17 cellular contexts compared by ENCODE assay signal in the genomic region with DNA sequence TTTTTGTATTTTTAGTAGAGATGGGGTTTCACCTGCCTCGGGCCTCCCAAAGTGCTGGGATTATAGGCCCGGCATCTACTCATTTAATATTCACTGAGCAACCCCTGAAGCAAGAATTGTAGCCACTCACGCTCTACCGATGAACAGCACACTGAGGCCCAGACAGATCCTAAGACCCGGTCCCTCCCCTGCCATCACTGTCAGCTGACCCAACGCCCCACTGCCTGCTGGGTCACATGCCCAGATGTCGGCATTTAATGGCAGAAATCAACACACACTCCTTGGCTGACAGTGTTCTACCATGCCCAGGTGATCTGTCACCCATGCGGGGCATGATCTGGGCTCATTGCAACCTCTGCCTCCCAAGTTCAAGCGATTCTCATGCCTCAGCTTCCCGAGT. TPM values are rescaled to one million over a fixed set of nuclear protein-coding genes. Genes with fewer than 3 reads are reported as not detected.
DNase-seq lines count a peak whose midpoint lies in the region; TF ChIP-seq lines count a peak whose summit lies in the region.
"Had no signal": no experiment of that assay in that cellular context is flagged by ENCODE, and none has a peak within 500 bp of the region (broad histone marks: within the 10 kb centered on the region; RNA-seq: fewer than 3 reads in every experiment).

No MANE protein-coding gene starts in this region.

- no peaks in the 10 kb centered on the region for H3K9me3 Mint-ChIP-seq in activated naive CD4-positive, alpha-beta T cell treated with anti-CD3 and anti-CD28 coated beads, Interleukin-2, amount 10 ng/mL, durations not matched to agents 7 days and 5 days
- no peaks in the 10 kb centered on the region for H3K9me3 Mint-ChIP-seq in Caco-2 (ENCODE audit: unreplicated experiment)
- H3K9me3 Mint-ChIP-seq in osteocyte (ENCODE audit: unreplicated experiment), result no peaks in the 10 kb centered on the region
- H3K9me3 Mint-ChIP-seq: CD4-positive, alpha-beta memory T cell had no signal

- no peak overlapping the region for H3K9ac ChIP-seq in colonic mucosa (ENCODE audit: low read depth in 2 of 2, low read length in 2 of 2)

- H3K4me3 ChIP-seq in Caco-2 (ENCODE audit: low read depth, low read length) (no peak overlapping the region), colonic mucosa (no peak overlapping the region)
- H3K4me3 ChIP-seq: K562 had no signal

- POLR2A ChIA-PET in Caco-2 (lab: Charles Lee), result interaction anchor here (0.6 kb wide), 1 partner anchor 18 kb away, joined by 3 read pairs; no protein-coding TSS in a partner anchor

- peak overlapping the region; percentile 40 for H3K27ac ChIP-seq in colonic mucosa

- H3K9me3 ChIP-seq in Caco-2 (no peaks in the 10 kb centered on the region), colonic mucosa (no peaks in the 10 kb centered on the region)

- DNase-seq in activated naive CD4-positive, alpha-beta T cell treated with anti-CD3 and anti-CD28 coated beads, Interleukin-2, amount 10 ng/mL, durations not matched to agents 7 days and 5 days, result no peak
- no peak for DNase-seq in activated naive CD4-positive, alpha-beta T cell treated with Interleukin-2 at 50 U/mL for 16 hours
- no peak for DNase-seq in Caco-2
- no peak for DNase-seq in colonic mucosa
- DNase-seq in osteocyte (ENCODE audit: extremely low spot score, unreplicated experiment), result no peak
- no peak for DNase-seq in stimulated activated CD4-positive, alpha-beta T cell treated with anti-CD3 and anti-CD28 coated beads, Interleukin-4, amount 100 ng/mL, for 1 hour
- DNase-seq in stimulated activated CD8-positive, alpha-beta memory T cell treated with anti-CD3 and anti-CD28 coated beads, Interleukin-4, amount 100 ng/mL, for 48 hours, result no peak
- DNase-seq in foreskin melanocyte, result no peak
- DNase-seq: AML-193; CD4-positive, alpha-beta memory T cell; DND-41; GDM1; NCI-H1694; NCI-H526 treated with DMSO at 0.1 percent for 48 hours had no signal

- CTCF ChIA-PET in activated naive CD4-positive, alpha-beta T cell treated with anti-CD3 and anti-CD28 coated beads, Interleukin-2, amount 10 ng/mL, durations not matched to agents 7 days and 5 days (lab: Charles Lee), result interaction anchor here (0.8 to 3.4 kb wide), 2 partner anchors 10 to 68 kb away, joined by 3 to 14 read pairs; partner anchors contain the start of genes PFKFB4 and SLC26A6
- CTCF ChIA-PET in Caco-2 (lab: Charles Lee), result interaction anchor here (1.7 kb wide), 1 partner anchor 10 kb away, joined by 7 read pairs; the partner anchor contains the start of gene SLC26A6

- peaks cover 17% of the 10 kb centered on the region for H3K4me1 Mint-ChIP-seq in activated naive CD4-positive, alpha-beta T cell treated with anti-CD3 and anti-CD28 coated beads, Interleukin-2, amount 10 ng/mL, durations not matched to agents 7 days and 5 days
- H3K4me1 Mint-ChIP-seq in Caco-2 (ENCODE audit: low read depth, unreplicated experiment), result no peaks in the 10 kb centered on the region
- peaks cover 12% of the 10 kb centered on the region for H3K4me1 Mint-ChIP-seq in osteocyte (ENCODE audit: unreplicated experiment)

- peaks cover 34% of the 10 kb centered on the region for H3K36me3 Mint-ChIP-seq in activated naive CD4-positive, alpha-beta T cell treated with anti-CD3 and anti-CD28 coated beads, Interleukin-2, amount 10 ng/mL, durations not matched to agents 7 days and 5 days
- H3K36me3 Mint-ChIP-seq in Caco-2 (ENCODE audit: insufficient read depth, unreplicated experiment), result peaks cover 25% of the 10 kb centered on the region
- peaks cover 42% of the 10 kb centered on the region for H3K36me3 Mint-ChIP-seq in osteocyte (ENCODE audit: unreplicated experiment)

- H3K4me1 ChIP-seq in Caco-2, result peaks cover 3% of the 10 kb centered on the region
- H3K4me1 ChIP-seq in colonic mucosa, result peaks cover 7% of the 10 kb centered on the region

- H3K27me3 ChIP-seq in Caco-2 (replicated peaks; ENCODE audit: control insufficient read depth, insufficient read depth, low read length) (no peaks in the 10 kb centered on the region), colonic mucosa (no peaks in the 10 kb centered on the region)

- peak overlapping the region; percentile 83 for H3K27ac Mint-ChIP-seq in activated naive CD4-positive, alpha-beta T cell treated with anti-CD3 and anti-CD28 coated beads, Interleukin-2, amount 10 ng/mL, durations not matched to agents 7 days and 5 days
- peak overlapping the region; percentile 45 for H3K27ac Mint-ChIP-seq in Caco-2 (ENCODE audit: unreplicated experiment)
- H3K27ac Mint-ChIP-seq in osteocyte (ENCODE audit: unreplicated experiment), result peak overlapping the region; percentile 23

- no peak overlapping the region for H3K4me3 Mint-ChIP-seq in activated naive CD4-positive, alpha-beta T cell treated with anti-CD3 and anti-CD28 coated beads, Interleukin-2, amount 10 ng/mL, durations not matched to agents 7 days and 5 days
- H3K4me3 Mint-ChIP-seq in Caco-2 (ENCODE audit: unreplicated experiment), result no peak overlapping the region
- H3K4me3 Mint-ChIP-seq in osteocyte (ENCODE audit: unreplicated experiment), result no peak overlapping the region
- H3K4me3 Mint-ChIP-seq: CD4-positive, alpha-beta memory T cell had no signal

- TF ChIP-seq CTCF in Caco-2 (IDR thresholded peaks at IDR 0.05; ENCODE audit: insufficient read depth in 1 of 2, low read depth in 1 of 2, low read length in 1 of 2, severe bottlenecking in 1 of 2, unreplicated experiment in 1 of 2) (no peak), colonic mucosa (IDR thresholded peaks at IDR 0.05) (no peak), osteocyte (IDR thresholded peaks at IDR 0.05) (no peak)

- no TSS peak for BruUV-seq in Caco-2 (replicated peaks; lab: Mats Ljungman, UMichigan)

- no peaks in the 10 kb centered on the region for H3K27me3 Mint-ChIP-seq in activated naive CD4-positive, alpha-beta T cell treated with anti-CD3 and anti-CD28 coated beads, Interleukin-2, amount 10 ng/mL, durations not matched to agents 7 days and 5 days
- H3K27me3 Mint-ChIP-seq in Caco-2 (ENCODE audit: insufficient read depth, unreplicated experiment) (no peaks in the 10 kb centered on the region), osteocyte (ENCODE audit: unreplicated experiment) (no peaks in the 10 kb centered on the region)
- H3K27me3 Mint-ChIP-seq: CD4-positive, alpha-beta memory T cell had no signal

- H3K36me3 ChIP-seq in Caco-2 (ENCODE audit: control insufficient read depth, insufficient read depth, low read length) (peaks cover 5% of the 10 kb centered on the region), colonic mucosa (peaks cover 2% of the 10 kb centered on the region)

- intact Hi-C loops in Caco-2 (cut with micrococcal nuclease; ENCODE audit: unreplicated experiment) (no loop called here), colonic mucosa (cut with DNase I) (no loop called here)

RNA-seq across cellular contexts. Expression of gene TMEM89, which starts 3.2 kb away (rescaled TPM):
- total RNA-seq in Caco-2 (2022) (not detected in 2 replicates), colonic mucosa (under 1 TPM in 1 of 2 donors, not detected in 1; 0.42 TPM), osteocyte (not detected in 2 replicates)
- total RNA-seq: CD4-positive, alpha-beta memory T cell; K562; MCF 10A; Right ventricle myocardium inferior had no signal

RNA-seq across cellular contexts. Expression of gene SLC26A6, which starts 10.5 kb away (rescaled TPM):
- total RNA-seq in Caco-2 (2022), result 54.7 and 59.4 TPM in 2 replicates
- total RNA-seq in colonic mucosa, result 100 to 1,000 TPM in 1 of 2 donors, 10 to 100 TPM in 1; 94.9 to 112 TPM
- 63.8 and 66.2 TPM in 2 replicates for total RNA-seq in osteocyte

RNA-seq across cellular contexts. Expression of gene UQCRC1, which starts 15.3 kb away (rescaled TPM):
- total RNA-seq in Caco-2 (2022) (278 and 283 TPM in 2 replicates), colonic mucosa (100 to 1,000 TPM; 682 to 753 TPM), osteocyte (201 and 202 TPM in 2 replicates)

RNA-seq across cellular contexts. Expression of gene COL7A1, which starts 29.6 kb away (rescaled TPM):
- total RNA-seq in Caco-2 (2022) (4.7 and 5.2 TPM in 2 replicates), colonic mucosa (1 to 10 TPM; 3.8 to 5.1 TPM), osteocyte (16.6 and 18.9 TPM in 2 replicates)

RNA-seq across cellular contexts. Expression of gene CELSR3, which starts 37.9 kb away (rescaled TPM):
- total RNA-seq in Caco-2 (2022) (35.4 and 39.0 TPM in 2 replicates), colonic mucosa (1 to 10 TPM; 1.3 to 2.0 TPM), osteocyte (7.1 and 7.4 TPM in 2 replicates)

Comparison
In these comparisons a context has a peak if more than half of its experiments do, and no peak if none do; other contexts are left out.
1. H3K27ac Mint-ChIP-seq: peak in every context shown above with its lines; median percentile 83 in activated naive CD4-positive, alpha-beta T cell treated with anti-CD3 and anti-CD28 coated beads, Interleukin-2, amount 10 ng/mL, durations not matched to agents 7 days and 5 days; 45 in Caco-2; 23 in osteocyte.